Comparison of ENCODE assay signal across 8 cellular contexts in genomic region chr17:74008196-74008595, GRCh38.
DNase-seq lines count a peak whose midpoint lies in the region; ATAC-seq lines count a peak whose summit lies in the region.

No MANE protein-coding gene starts in this region.

- peak; percentile 3 to 9 for DNase-seq in activated CD4-positive, alpha-beta T cell treated with anti-CD3 and anti-CD28 coated beads for 4 hours
- DNase-seq in activated CD4-positive, alpha-beta T cell treated with anti-CD3 and anti-CD28 coated beads, Interleukin-2, amount 50 U/mL, for 4 hours: no peak
- DNase-seq in NCI-H345 (lab: John Stamatoyannopoulos, UW) (peak; percentile 47), NCI-H226 (no peak)
- DNase-seq in activated naive CD8-positive, alpha-beta T cell treated with anti-CD3 and anti-CD28 coated beads, Interleukin-2, amount 10 ng/mL, durations not matched to agents 7 days and 5 days: no peak
- peak; percentile 15 to 25 for DNase-seq in stimulated activated CD4-positive, alpha-beta T cell treated with anti-CD3 and anti-CD28 coated beads, Interleukin-4, amount 100 ng/mL, for 48 hours (ENCODE audit: low read depth in 2 of 2)

- H3K27ac Mint-ChIP-seq in activated naive CD8-positive, alpha-beta T cell treated with anti-CD3 and anti-CD28 coated beads, Interleukin-2, amount 10 ng/mL, durations not matched to agents 7 days and 5 days: no peak overlapping the region

- POLR2A ChIA-PET in activated naive CD8-positive, alpha-beta T cell treated with anti-CD3 and anti-CD28 coated beads, Interleukin-2, amount 10 ng/mL, durations not matched to agents 7 days and 5 days (lab: Charles Lee): no interaction called here

- no peaks in the 10 kb centered on the region for H3K36me3 Mint-ChIP-seq in activated naive CD8-positive, alpha-beta T cell treated with anti-CD3 and anti-CD28 coated beads, Interleukin-2, amount 10 ng/mL, durations not matched to agents 7 days and 5 days

- peaks cover 22% of the 10 kb centered on the region for H3K27me3 Mint-ChIP-seq in activated naive CD8-positive, alpha-beta T cell treated with anti-CD3 and anti-CD28 coated beads, Interleukin-2, amount 10 ng/mL, durations not matched to agents 7 days and 5 days

- peak; percentile 47 for ATAC-seq in activated naive CD8-positive, alpha-beta T cell treated with anti-CD3 and anti-CD28 coated beads, Interleukin-2, amount 10 ng/mL, durations not matched to agents 7 days and 5 days (ENCODE audit: low read depth)
- ATAC-seq in HG03520 (IDR thresholded peaks at IDR 0.05; ENCODE audit: unreplicated experiment): no peak
- no peak for ATAC-seq in esophagus mucosa

- H3K9me3 Mint-ChIP-seq in activated naive CD8-positive, alpha-beta T cell treated with anti-CD3 and anti-CD28 coated beads, Interleukin-2, amount 10 ng/mL, durations not matched to agents 7 days and 5 days: no peaks in the 10 kb centered on the region

- H3K4me1 Mint-ChIP-seq in activated naive CD8-positive, alpha-beta T cell treated with anti-CD3 and anti-CD28 coated beads, Interleukin-2, amount 10 ng/mL, durations not matched to agents 7 days and 5 days: peaks cover 14% of the 10 kb centered on the region

- H3K4me3 Mint-ChIP-seq in activated naive CD8-positive, alpha-beta T cell treated with anti-CD3 and anti-CD28 coated beads, Interleukin-2, amount 10 ng/mL, durations not matched to agents 7 days and 5 days: no peak overlapping the region

Comparison
In these comparisons a context has a peak if more than half of its experiments do, and no peak if none do; other contexts are left out.
1. DNase-seq: peak in activated CD4-positive, alpha-beta T cell treated with anti-CD3 and anti-CD28 coated beads for 4 hours (2 of 2), NCI-H345 (single experiment) and stimulated activated CD4-positive, alpha-beta T cell treated with anti-CD3 and anti-CD28 coated beads, Interleukin-4, amount 100 ng/mL, for 48 hours (2 of 2); none in activated CD4-positive, alpha-beta T cell treated with anti-CD3 and anti-CD28 coated beads, Interleukin-2, amount 50 U/mL, for 4 hours (0 of 2), activated naive CD8-positive, alpha-beta T cell treated with anti-CD3 and anti-CD28 coated beads, Interleukin-2, amount 10 ng/mL, durations not matched to agents 7 days and 5 days (single experiment) and NCI-H226 (single experiment).